Comparison of ENCODE assay signal across 1 cellular context in the genomic region with DNA sequence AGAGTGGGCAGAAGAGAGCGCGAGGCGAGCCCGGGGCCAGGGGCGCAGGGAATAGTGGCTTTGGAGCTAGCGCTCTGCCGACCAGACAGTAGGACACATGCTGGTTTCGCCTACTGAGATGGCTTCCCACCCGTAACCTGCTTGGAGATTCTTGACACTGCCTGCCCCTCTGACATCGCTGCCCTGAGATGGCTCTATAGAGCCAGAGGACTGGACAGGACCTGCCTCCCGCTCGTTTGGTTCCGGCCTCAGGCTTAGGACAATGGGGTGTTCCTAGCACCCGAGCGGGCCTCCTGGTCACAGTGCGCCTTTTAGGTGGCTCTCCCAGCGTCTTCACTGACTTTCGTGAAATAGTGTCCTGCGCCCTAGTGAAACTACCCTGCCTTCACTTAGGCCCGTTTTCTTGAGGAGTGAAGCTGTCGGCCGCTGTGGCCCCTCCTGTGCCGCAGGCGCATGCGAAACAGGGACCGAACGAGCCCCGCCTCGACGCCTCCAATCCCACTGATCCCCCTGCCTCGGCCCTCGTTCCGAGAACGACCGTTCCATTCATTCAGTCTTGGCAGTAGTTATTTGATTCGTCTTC.
TF ChIP-seq lines count a peak whose summit lies in the region.

No MANE protein-coding gene starts in this region.

TF ChIP-seq in K562, 482 proteins besides CTCF, POLR2A, EP300 and RAD21 (continued from another document and continues in another):
- TF ChIP-seq, protein P1, sequence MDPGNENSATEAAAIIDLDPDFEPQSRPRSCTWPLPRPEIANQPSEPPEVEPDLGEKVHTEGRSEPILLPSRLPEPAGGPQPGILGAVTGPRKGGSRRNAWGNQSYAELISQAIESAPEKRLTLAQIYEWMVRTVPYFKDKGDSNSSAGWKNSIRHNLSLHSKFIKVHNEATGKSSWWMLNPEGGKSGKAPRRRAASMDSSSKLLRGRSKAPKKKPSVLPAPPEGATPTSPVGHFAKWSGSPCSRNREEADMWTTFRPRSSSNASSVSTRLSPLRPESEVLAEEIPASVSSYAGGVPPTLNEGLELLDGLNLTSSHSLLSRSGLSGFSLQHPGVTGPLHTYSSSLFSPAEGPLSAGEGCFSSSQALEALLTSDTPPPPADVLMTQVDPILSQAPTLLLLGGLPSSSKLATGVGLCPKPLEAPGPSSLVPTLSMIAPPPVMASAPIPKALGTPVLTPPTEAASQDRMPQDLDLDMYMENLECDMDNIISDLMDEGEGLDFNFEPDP (CRISPR knock-in tag; IDR thresholded peaks at IDR 0.05): no peak
- no peak for TF ChIP-seq PCBP1 (IDR thresholded peaks at IDR 0.05; ENCODE audit: low read depth, low read length, poor library complexity, severe bottlenecking)
- TF ChIP-seq RFX7 (CRISPR knock-in tag; IDR thresholded peaks at IDR 0.05): no peak
- TF ChIP-seq, protein P2, sequence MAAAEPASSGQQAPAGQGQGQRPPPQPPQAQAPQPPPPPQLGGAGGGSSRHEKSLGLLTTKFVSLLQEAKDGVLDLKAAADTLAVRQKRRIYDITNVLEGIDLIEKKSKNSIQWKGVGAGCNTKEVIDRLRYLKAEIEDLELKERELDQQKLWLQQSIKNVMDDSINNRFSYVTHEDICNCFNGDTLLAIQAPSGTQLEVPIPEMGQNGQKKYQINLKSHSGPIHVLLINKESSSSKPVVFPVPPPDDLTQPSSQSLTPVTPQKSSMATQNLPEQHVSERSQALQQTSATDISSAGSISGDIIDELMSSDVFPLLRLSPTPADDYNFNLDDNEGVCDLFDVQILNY (CRISPR knock-in tag; IDR thresholded peaks at IDR 0.05): no peak
- 0 out of 2 replicates have a peak, but pooled peaks have one; percentile 13 for TF ChIP-seq CXXC5 (CRISPR knock-in tag; IDR thresholded peaks at IDR 0.05)
- TF ChIP-seq ZNF589 (CRISPR knock-in tag; IDR thresholded peaks at IDR 0.05; ENCODE audit: low read depth): 0 out of 2 replicates have a peak, but pooled peaks have one; percentile 12
- no peak for TF ChIP-seq RUNX1 (IDR thresholded peaks at IDR 0.05; ENCODE audit: low read depth)
- TF ChIP-seq RBFOX2 (IDR thresholded peaks at IDR 0.05; ENCODE audit: low read depth, low read length): peak; percentile 74
- TF ChIP-seq, protein P3, sequence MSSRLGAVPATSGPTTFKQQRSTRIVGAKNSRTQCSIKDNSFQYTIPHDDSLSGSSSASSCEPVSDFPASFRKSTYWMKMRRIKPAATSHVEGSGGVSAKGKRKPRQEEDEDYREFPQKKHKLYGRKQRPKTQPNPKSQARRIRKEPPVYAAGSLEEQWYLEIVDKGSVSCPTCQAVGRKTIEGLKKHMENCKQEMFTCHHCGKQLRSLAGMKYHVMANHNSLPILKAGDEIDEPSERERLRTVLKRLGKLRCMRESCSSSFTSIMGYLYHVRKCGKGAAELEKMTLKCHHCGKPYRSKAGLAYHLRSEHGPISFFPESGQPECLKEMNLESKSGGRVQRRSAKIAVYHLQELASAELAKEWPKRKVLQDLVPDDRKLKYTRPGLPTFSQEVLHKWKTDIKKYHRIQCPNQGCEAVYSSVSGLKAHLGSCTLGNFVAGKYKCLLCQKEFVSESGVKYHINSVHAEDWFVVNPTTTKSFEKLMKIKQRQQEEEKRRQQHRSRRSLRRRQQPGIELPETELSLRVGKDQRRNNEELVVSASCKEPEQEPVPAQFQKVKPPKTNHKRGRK (tag; IDR thresholded peaks at IDR 0.05): no peak
- TF ChIP-seq CHD1 (IDR thresholded peaks at IDR 0.05; ENCODE audit: low read length): peak; percentile 59
- TF ChIP-seq, protein P4, sequence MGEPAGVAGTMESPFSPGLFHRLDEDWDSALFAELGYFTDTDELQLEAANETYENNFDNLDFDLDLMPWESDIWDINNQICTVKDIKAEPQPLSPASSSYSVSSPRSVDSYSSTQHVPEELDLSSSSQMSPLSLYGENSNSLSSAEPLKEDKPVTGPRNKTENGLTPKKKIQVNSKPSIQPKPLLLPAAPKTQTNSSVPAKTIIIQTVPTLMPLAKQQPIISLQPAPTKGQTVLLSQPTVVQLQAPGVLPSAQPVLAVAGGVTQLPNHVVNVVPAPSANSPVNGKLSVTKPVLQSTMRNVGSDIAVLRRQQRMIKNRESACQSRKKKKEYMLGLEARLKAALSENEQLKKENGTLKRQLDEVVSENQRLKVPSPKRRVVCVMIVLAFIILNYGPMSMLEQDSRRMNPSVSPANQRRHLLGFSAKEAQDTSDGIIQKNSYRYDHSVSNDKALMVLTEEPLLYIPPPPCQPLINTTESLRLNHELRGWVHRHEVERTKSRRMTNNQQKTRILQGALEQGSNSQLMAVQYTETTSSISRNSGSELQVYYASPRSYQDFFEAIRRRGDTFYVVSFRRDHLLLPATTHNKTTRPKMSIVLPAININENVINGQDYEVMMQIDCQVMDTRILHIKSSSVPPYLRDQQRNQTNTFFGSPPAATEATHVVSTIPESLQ (CRISPR knock-in tag; IDR thresholded peaks at IDR 0.05): no peak
- peak; percentile 52 for TF ChIP-seq ZFX (CRISPR knock-in tag; IDR thresholded peaks at IDR 0.05)
- no peak for TF ChIP-seq TEAD4 (IDR thresholded peaks at IDR 0.05; ENCODE audit: low read length)
- no peak for TF ChIP-seq TEAD4 (CRISPR knock-in tag; IDR thresholded peaks at IDR 0.05; ENCODE audit: borderline replicate concordance)
- TF ChIP-seq POLR2B (IDR thresholded peaks at IDR 0.05; ENCODE audit: low read depth, partially characterized antibody): no peak
- no peak for TF ChIP-seq SRSF3 (IDR thresholded peaks at IDR 0.05; ENCODE audit: insufficient read depth, low read length)
- no peak for TF ChIP-seq EGR1 (conservative IDR thresholded peaks at IDR 0.05)
- TF ChIP-seq MXI1 (IDR thresholded peaks at IDR 0.05; ENCODE audit: low read depth, low read length): no peak
- no peak for TF ChIP-seq HNRNPLL (IDR thresholded peaks at IDR 0.05; ENCODE audit: low read depth, low read length, poor library complexity, severe bottlenecking)
- TF ChIP-seq, protein P5, sequence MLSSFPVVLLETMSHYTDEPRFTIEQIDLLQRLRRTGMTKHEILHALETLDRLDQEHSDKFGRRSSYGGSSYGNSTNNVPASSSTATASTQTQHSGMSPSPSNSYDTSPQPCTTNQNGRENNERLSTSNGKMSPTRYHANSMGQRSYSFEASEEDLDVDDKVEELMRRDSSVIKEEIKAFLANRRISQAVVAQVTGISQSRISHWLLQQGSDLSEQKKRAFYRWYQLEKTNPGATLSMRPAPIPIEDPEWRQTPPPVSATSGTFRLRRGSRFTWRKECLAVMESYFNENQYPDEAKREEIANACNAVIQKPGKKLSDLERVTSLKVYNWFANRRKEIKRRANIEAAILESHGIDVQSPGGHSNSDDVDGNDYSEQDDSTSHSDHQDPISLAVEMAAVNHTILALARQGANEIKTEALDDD (IDR thresholded peaks at IDR 0.05): no peak
- TF ChIP-seq SAP30 (IDR thresholded peaks at IDR 0.05; ENCODE audit: borderline replicate concordance, insufficient read depth, low read depth, low read length, poor library complexity, severe bottlenecking): peak; percentile 65
- peak; percentile 68; the same call in 1 of the 2 replicates for TF ChIP-seq SUPT5H (IDR thresholded peaks at IDR 0.05)
- no peak for TF ChIP-seq BRF1 (IDR thresholded peaks at IDR 0.05; ENCODE audit: borderline replicate concordance, extremely low read depth, insufficient read length)
- no peak for TF ChIP-seq ATF7 (IDR thresholded peaks at IDR 0.05)
- TF ChIP-seq PML (IDR thresholded peaks at IDR 0.05; ENCODE audit: low read length): no peak
- TF ChIP-seq MTA3 (IDR thresholded peaks at IDR 0.05; ENCODE audit: borderline replicate concordance): no peak
- TF ChIP-seq L3MBTL2 (IDR thresholded peaks at IDR 0.05): peak; percentile 73
- no peak for TF ChIP-seq RBM15 (IDR thresholded peaks at IDR 0.05; ENCODE audit: insufficient read depth, low read length)
- TF ChIP-seq, protein P6, sequence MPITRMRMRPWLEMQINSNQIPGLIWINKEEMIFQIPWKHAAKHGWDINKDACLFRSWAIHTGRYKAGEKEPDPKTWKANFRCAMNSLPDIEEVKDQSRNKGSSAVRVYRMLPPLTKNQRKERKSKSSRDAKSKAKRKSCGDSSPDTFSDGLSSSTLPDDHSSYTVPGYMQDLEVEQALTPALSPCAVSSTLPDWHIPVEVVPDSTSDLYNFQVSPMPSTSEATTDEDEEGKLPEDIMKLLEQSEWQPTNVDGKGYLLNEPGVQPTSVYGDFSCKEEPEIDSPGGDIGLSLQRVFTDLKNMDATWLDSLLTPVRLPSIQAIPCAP (CRISPR knock-in tag; IDR thresholded peaks at IDR 0.05; ENCODE audit: borderline replicate concordance): no peak
- no peak for TF ChIP-seq BRD9 (IDR thresholded peaks at IDR 0.05; ENCODE audit: low read depth, partially characterized antibody)
- TF ChIP-seq, protein P7, sequence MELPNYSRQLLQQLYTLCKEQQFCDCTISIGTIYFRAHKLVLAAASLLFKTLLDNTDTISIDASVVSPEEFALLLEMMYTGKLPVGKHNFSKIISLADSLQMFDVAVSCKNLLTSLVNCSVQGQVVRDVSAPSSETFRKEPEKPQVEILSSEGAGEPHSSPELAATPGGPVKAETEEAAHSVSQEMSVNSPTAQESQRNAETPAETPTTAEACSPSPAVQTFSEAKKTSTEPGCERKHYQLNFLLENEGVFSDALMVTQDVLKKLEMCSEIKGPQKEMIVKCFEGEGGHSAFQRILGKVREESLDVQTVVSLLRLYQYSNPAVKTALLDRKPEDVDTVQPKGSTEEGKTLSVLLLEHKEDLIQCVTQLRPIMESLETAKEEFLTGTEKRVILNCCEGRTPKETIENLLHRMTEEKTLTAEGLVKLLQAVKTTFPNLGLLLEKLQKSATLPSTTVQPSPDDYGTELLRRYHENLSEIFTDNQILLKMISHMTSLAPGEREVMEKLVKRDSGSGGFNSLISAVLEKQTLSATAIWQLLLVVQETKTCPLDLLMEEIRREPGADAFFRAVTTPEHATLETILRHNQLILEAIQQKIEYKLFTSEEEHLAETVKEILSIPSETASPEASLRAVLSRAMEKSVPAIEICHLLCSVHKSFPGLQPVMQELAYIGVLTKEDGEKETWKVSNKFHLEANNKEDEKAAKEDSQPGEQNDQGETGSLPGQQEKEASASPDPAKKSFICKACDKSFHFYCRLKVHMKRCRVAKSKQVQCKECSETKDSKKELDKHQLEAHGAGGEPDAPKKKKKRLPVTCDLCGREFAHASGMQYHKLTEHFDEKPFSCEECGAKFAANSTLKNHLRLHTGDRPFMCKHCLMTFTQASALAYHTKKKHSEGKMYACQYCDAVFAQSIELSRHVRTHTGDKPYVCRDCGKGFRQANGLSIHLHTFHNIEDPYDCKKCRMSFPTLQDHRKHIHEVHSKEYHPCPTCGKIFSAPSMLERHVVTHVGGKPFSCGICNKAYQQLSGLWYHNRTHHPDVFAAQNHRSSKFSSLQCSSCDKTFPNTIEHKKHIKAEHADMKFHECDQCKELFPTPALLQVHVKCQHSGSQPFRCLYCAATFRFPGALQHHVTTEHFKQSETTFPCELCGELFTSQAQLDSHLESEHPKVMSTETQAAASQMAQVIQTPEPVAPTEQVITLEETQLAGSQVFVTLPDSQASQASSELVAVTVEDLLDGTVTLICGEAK (IDR thresholded peaks at IDR 0.05): no peak
- TF ChIP-seq, protein P7 (CRISPR knock-in tag; IDR thresholded peaks at IDR 0.05): no peak
- TF ChIP-seq, protein P8, sequence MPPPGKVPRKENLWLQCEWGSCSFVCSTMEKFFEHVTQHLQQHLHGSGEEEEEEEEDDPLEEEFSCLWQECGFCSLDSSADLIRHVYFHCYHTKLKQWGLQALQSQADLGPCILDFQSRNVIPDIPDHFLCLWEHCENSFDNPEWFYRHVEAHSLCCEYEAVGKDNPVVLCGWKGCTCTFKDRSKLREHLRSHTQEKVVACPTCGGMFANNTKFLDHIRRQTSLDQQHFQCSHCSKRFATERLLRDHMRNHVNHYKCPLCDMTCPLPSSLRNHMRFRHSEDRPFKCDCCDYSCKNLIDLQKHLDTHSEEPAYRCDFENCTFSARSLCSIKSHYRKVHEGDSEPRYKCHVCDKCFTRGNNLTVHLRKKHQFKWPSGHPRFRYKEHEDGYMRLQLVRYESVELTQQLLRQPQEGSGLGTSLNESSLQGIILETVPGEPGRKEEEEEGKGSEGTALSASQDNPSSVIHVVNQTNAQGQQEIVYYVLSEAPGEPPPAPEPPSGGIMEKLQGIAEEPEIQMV (tag; conservative IDR thresholded peaks at IDR 0.05; ENCODE audit: low read depth): no peak
- TF ChIP-seq, protein P9, sequence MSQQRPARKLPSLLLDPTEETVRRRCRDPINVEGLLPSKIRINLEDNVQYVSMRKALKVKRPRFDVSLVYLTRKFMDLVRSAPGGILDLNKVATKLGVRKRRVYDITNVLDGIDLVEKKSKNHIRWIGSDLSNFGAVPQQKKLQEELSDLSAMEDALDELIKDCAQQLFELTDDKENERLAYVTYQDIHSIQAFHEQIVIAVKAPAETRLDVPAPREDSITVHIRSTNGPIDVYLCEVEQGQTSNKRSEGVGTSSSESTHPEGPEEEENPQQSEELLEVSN (IDR thresholded peaks at IDR 0.05; ENCODE audit: borderline replicate concordance in 1 of 2, extremely low read depth in 1 of 2, insufficient read depth in 1 of 2, insufficient read length in 1 of 2, low read depth in 1 of 2, low read length in 1 of 2, poor library complexity in 1 of 2, severe bottlenecking in 1 of 2): peak; percentile 18 to 60
- no peak for TF ChIP-seq ZNF24 (IDR thresholded peaks at IDR 0.05)
- TF ChIP-seq, protein P10, sequence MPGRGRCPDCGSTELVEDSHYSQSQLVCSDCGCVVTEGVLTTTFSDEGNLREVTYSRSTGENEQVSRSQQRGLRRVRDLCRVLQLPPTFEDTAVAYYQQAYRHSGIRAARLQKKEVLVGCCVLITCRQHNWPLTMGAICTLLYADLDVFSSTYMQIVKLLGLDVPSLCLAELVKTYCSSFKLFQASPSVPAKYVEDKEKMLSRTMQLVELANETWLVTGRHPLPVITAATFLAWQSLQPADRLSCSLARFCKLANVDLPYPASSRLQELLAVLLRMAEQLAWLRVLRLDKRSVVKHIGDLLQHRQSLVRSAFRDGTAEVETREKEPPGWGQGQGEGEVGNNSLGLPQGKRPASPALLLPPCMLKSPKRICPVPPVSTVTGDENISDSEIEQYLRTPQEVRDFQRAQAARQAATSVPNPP (IDR thresholded peaks at IDR 0.05; ENCODE audit: borderline replicate concordance, insufficient read depth, insufficient read length): no peak
